In the genomic region with DNA sequence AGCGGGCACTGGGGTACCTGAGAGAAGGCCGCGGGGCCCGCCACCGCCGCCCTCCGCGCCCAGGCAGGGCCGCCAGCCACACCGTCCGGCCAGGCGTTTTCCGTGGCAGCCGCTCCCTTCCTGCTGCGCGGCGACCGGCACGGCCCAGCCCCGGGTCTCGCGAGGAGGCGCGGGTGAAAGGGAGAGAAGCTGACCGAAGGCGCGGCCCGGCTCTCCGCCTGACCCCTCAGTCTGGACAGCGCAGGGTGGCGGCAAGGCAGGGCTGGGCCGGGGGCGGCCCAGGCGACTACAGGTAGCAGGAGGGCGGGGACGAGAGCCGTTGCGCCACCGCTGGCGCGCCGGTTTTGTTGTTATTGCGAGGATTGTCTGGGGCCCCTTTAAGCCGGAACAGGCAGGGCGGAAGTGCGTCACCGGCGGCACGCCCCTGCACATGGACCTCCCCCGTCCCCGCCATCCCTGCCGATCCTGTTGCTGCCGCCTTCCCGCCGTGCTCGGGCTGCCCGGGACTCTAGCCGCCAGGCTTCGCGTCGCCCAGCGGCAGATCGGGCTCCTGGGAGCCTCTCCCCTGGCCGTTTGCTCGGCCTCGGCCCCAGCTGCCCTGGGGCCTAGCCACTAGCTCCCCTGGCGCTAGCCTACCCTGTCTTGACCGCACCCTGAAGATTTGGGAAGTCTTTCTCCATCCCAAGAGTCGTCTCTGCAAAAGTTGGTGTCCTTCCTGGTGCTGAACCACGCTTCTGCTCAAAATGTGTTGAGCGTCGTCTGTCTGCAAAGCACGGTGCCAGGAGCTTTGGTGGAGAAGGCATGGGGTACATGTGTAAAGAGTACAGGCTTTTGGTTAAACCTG, we compare ENCODE assay signal across 1 cellular context.
TF ChIP-seq lines count a peak whose summit lies in the region.

A gene with protein sequence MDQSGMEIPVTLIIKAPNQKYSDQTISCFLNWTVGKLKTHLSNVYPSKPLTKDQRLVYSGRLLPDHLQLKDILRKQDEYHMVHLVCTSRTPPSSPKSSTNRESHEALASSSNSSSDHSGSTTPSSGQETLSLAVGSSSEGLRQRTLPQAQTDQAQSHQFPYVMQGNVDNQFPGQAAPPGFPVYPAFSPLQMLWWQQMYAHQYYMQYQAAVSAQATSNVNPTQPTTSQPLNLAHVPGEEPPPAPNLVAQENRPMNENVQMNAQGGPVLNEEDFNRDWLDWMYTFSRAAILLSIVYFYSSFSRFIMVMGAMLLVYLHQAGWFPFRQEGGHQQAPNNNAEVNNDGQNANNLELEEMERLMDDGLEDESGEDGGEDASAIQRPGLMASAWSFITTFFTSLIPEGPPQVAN (minus strand): TSS at position 352 of the 844 bp plus-strand sequence. CDS start 805 bp downstream, outside the sequence.

TF ChIP-seq in H1, 55 proteins besides CTCF, POLR2A, EP300 and RAD21 (continues in another document):
- TF ChIP-seq TCF12 (IDR thresholded peaks at IDR 0.05; ENCODE audit: low read depth, low read length) = no peak
- TF ChIP-seq SRF (IDR thresholded peaks at IDR 0.05; ENCODE audit: low read depth, low read length) = no peak
- peak; percentile 91 for TF ChIP-seq TAF1 (IDR thresholded peaks at IDR 0.05; ENCODE audit: low read depth, low read length)
- TF ChIP-seq, protein P1, sequence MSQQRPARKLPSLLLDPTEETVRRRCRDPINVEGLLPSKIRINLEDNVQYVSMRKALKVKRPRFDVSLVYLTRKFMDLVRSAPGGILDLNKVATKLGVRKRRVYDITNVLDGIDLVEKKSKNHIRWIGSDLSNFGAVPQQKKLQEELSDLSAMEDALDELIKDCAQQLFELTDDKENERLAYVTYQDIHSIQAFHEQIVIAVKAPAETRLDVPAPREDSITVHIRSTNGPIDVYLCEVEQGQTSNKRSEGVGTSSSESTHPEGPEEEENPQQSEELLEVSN (IDR thresholded peaks at IDR 0.05) = peak; percentile 94
- TF ChIP-seq, protein P2, sequence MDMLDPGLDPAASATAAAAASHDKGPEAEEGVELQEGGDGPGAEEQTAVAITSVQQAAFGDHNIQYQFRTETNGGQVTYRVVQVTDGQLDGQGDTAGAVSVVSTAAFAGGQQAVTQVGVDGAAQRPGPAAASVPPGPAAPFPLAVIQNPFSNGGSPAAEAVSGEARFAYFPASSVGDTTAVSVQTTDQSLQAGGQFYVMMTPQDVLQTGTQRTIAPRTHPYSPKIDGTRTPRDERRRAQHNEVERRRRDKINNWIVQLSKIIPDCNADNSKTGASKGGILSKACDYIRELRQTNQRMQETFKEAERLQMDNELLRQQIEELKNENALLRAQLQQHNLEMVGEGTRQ (IDR thresholded peaks at IDR 0.05; ENCODE audit: low read length) = no peak
- TF ChIP-seq SAP30 (IDR thresholded peaks at IDR 0.05; ENCODE audit: insufficient read depth, insufficient replicate concordance, low read length) = no peak
- TF ChIP-seq TBP (IDR thresholded peaks at IDR 0.05; ENCODE audit: low read depth, low read length) = peak; percentile 88
- no peak for TF ChIP-seq CHD1 (IDR thresholded peaks at IDR 0.05; ENCODE audit: low read depth, low read length)
- TF ChIP-seq NANOG (IDR thresholded peaks at IDR 0.05; ENCODE audit: insufficient read depth, low read depth, low read length, poor library complexity, severe bottlenecking) = no peak
- peak; percentile 89; the same call in 1 of the 2 replicates for TF ChIP-seq RBBP5 (IDR thresholded peaks at IDR 0.05; ENCODE audit: borderline replicate concordance, low read depth, low read length)
- no peak for TF ChIP-seq RXRA (IDR thresholded peaks at IDR 0.05; ENCODE audit: insufficient read depth, low read depth, low read length)
- no peak for TF ChIP-seq CTBP2 (IDR thresholded peaks at IDR 0.05; ENCODE audit: borderline replicate concordance, insufficient read depth, insufficient read length, low read length)
- no peak for TF ChIP-seq TAF7 (optimal IDR thresholded peaks at IDR 0.05; ENCODE audit: borderline replicate concordance, low read depth, low read length)
- TF ChIP-seq KDM1A (IDR thresholded peaks at IDR 0.05; ENCODE audit: borderline replicate concordance, low read length) = no peak
- TF ChIP-seq SUZ12 (IDR thresholded peaks at IDR 0.05; ENCODE audit: low read length) = no peak
- TF ChIP-seq BACH1 (IDR thresholded peaks at IDR 0.05; ENCODE audit: low read length) = 0 out of 2 replicates have a peak, but pooled peaks have one; percentile 19
- TF ChIP-seq, protein P3, sequence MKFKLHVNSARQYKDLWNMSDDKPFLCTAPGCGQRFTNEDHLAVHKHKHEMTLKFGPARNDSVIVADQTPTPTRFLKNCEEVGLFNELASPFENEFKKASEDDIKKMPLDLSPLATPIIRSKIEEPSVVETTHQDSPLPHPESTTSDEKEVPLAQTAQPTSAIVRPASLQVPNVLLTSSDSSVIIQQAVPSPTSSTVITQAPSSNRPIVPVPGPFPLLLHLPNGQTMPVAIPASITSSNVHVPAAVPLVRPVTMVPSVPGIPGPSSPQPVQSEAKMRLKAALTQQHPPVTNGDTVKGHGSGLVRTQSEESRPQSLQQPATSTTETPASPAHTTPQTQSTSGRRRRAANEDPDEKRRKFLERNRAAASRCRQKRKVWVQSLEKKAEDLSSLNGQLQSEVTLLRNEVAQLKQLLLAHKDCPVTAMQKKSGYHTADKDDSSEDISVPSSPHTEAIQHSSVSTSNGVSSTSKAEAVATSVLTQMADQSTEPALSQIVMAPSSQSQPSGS (IDR thresholded peaks at IDR 0.05; ENCODE audit: low read length) = no peak
- no peak for TF ChIP-seq SP2 (IDR thresholded peaks at IDR 0.05; ENCODE audit: low read length)
- peak; percentile 93 for TF ChIP-seq CREB1 (IDR thresholded peaks at IDR 0.05)
- no peak for TF ChIP-seq KDM5A (IDR thresholded peaks at IDR 0.05; ENCODE audit: low read length)
- peak; percentile 83 for TF ChIP-seq POLR2AphosphoS5 (IDR thresholded peaks at IDR 0.05; ENCODE audit: low read depth, low read length)
- peak; percentile 50; the same call in 1 of the 2 replicates for TF ChIP-seq BRCA1 (IDR thresholded peaks at IDR 0.05; ENCODE audit: low read depth, low read length)
- peak; percentile 67; the same call in 1 of the 2 replicates for TF ChIP-seq GABPA (IDR thresholded peaks at IDR 0.05; ENCODE audit: borderline replicate concordance, insufficient read depth, low read length)
- no peak for TF ChIP-seq RFX5 (IDR thresholded peaks at IDR 0.05; ENCODE audit: borderline replicate concordance, low read depth, low read length)
- TF ChIP-seq SP4 (IDR thresholded peaks at IDR 0.05; ENCODE audit: low read length) = no peak
- 0 out of 2 replicates have a peak, but pooled peaks have one; percentile 18 for TF ChIP-seq FOSL1 (IDR thresholded peaks at IDR 0.05; ENCODE audit: insufficient read depth, low read depth, low read length)
- TF ChIP-seq EGR1 (IDR thresholded peaks at IDR 0.05; ENCODE audit: borderline replicate concordance, low read depth, low read length) = peak; percentile 23; the same call in 1 of the 2 replicates
- no peak for TF ChIP-seq ZNF274 (IDR thresholded peaks at IDR 0.05; ENCODE audit: borderline replicate concordance, extremely low read depth, low read length)
- TF ChIP-seq ASH2L (IDR thresholded peaks at IDR 0.05; ENCODE audit: low read length) = peak; percentile 92
- TF ChIP-seq SIN3A (conservative IDR thresholded peaks at IDR 0.05 in 1 of 2, IDR thresholded peaks at IDR 0.05 in 1 of 2; ENCODE audit: low read depth in 1 of 2, low read length in 2 of 2) = peak in 1 of 2 experiments; percentile 12; a peak in 1 of 4 replicates
- TF ChIP-seq NRF1 (IDR thresholded peaks at IDR 0.05; ENCODE audit: low read depth, low read length) = no peak
- no peak for TF ChIP-seq SIRT6 (IDR thresholded peaks at IDR 0.05; ENCODE audit: low read length)
- TF ChIP-seq, protein P4, sequence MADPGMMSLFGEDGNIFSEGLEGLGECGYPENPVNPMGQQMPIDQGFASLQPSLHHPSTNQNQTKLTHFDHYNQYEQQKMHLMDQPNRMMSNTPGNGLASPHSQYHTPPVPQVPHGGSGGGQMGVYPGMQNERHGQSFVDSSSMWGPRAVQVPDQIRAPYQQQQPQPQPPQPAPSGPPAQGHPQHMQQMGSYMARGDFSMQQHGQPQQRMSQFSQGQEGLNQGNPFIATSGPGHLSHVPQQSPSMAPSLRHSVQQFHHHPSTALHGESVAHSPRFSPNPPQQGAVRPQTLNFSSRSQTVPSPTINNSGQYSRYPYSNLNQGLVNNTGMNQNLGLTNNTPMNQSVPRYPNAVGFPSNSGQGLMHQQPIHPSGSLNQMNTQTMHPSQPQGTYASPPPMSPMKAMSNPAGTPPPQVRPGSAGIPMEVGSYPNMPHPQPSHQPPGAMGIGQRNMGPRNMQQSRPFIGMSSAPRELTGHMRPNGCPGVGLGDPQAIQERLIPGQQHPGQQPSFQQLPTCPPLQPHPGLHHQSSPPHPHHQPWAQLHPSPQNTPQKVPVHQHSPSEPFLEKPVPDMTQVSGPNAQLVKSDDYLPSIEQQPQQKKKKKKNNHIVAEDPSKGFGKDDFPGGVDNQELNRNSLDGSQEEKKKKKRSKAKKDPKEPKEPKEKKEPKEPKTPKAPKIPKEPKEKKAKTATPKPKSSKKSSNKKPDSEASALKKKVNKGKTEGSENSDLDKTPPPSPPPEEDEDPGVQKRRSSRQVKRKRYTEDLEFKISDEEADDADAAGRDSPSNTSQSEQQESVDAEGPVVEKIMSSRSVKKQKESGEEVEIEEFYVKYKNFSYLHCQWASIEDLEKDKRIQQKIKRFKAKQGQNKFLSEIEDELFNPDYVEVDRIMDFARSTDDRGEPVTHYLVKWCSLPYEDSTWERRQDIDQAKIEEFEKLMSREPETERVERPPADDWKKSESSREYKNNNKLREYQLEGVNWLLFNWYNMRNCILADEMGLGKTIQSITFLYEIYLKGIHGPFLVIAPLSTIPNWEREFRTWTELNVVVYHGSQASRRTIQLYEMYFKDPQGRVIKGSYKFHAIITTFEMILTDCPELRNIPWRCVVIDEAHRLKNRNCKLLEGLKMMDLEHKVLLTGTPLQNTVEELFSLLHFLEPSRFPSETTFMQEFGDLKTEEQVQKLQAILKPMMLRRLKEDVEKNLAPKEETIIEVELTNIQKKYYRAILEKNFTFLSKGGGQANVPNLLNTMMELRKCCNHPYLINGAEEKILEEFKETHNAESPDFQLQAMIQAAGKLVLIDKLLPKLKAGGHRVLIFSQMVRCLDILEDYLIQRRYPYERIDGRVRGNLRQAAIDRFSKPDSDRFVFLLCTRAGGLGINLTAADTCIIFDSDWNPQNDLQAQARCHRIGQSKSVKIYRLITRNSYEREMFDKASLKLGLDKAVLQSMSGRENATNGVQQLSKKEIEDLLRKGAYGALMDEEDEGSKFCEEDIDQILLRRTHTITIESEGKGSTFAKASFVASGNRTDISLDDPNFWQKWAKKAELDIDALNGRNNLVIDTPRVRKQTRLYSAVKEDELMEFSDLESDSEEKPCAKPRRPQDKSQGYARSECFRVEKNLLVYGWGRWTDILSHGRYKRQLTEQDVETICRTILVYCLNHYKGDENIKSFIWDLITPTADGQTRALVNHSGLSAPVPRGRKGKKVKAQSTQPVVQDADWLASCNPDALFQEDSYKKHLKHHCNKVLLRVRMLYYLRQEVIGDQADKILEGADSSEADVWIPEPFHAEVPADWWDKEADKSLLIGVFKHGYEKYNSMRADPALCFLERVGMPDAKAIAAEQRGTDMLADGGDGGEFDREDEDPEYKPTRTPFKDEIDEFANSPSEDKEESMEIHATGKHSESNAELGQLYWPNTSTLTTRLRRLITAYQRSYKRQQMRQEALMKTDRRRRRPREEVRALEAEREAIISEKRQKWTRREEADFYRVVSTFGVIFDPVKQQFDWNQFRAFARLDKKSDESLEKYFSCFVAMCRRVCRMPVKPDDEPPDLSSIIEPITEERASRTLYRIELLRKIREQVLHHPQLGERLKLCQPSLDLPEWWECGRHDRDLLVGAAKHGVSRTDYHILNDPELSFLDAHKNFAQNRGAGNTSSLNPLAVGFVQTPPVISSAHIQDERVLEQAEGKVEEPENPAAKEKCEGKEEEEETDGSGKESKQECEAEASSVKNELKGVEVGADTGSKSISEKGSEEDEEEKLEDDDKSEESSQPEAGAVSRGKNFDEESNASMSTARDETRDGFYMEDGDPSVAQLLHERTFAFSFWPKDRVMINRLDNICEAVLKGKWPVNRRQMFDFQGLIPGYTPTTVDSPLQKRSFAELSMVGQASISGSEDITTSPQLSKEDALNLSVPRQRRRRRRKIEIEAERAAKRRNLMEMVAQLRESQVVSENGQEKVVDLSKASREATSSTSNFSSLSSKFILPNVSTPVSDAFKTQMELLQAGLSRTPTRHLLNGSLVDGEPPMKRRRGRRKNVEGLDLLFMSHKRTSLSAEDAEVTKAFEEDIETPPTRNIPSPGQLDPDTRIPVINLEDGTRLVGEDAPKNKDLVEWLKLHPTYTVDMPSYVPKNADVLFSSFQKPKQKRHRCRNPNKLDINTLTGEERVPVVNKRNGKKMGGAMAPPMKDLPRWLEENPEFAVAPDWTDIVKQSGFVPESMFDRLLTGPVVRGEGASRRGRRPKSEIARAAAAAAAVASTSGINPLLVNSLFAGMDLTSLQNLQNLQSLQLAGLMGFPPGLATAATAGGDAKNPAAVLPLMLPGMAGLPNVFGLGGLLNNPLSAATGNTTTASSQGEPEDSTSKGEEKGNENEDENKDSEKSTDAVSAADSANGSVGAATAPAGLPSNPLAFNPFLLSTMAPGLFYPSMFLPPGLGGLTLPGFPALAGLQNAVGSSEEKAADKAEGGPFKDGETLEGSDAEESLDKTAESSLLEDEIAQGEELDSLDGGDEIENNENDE (IDR thresholded peaks at IDR 0.05; ENCODE audit: insufficient replicate concordance, low read length) = no peak
- no peak for TF ChIP-seq RNF2 (IDR thresholded peaks at IDR 0.05; ENCODE audit: borderline replicate concordance, low read depth, low read length, missing control alignments, poor library complexity, severe bottlenecking)
- no peak for TF ChIP-seq TEAD4 (IDR thresholded peaks at IDR 0.05; ENCODE audit: low read depth, low read length)
- peak; percentile 95 for TF ChIP-seq PHF8 (conservative IDR thresholded peaks at IDR 0.05; ENCODE audit: low read depth, low read length)
- TF ChIP-seq GTF2F1 (IDR thresholded peaks at IDR 0.05; ENCODE audit: borderline replicate concordance, low read depth, low read length) = peak; percentile 83; the same call in 1 of the 2 replicates
- TF ChIP-seq, protein P5, sequence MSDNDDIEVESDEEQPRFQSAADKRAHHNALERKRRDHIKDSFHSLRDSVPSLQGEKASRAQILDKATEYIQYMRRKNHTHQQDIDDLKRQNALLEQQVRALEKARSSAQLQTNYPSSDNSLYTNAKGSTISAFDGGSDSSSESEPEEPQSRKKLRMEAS (IDR thresholded peaks at IDR 0.05) = peak; percentile 92
- TF ChIP-seq KDM4A (IDR thresholded peaks at IDR 0.05; ENCODE audit: low read depth, low read length, severe bottlenecking) = peak; percentile 77
- no peak for TF ChIP-seq SIX5 (IDR thresholded peaks at IDR 0.05; ENCODE audit: low read depth, low read length)
- no peak for TF ChIP-seq JUND (IDR thresholded peaks at IDR 0.05; ENCODE audit: low read length)
- TF ChIP-seq CHD2 (IDR thresholded peaks at IDR 0.05; ENCODE audit: low read length) = peak; percentile 82
- TF ChIP-seq HDAC2 (IDR thresholded peaks at IDR 0.05; ENCODE audit: borderline replicate concordance in 1 of 2, low read depth in 2 of 2, low read length in 2 of 2) = 0 out of 4 replicates have a peak, but pooled peaks of 1 of the 2 experiments have one; percentile 14
- no peak for TF ChIP-seq EZH2 (IDR thresholded peaks at IDR 0.05; ENCODE audit: low read depth, low read length, severe bottlenecking)
- TF ChIP-seq POU5F1 (IDR thresholded peaks at IDR 0.05; ENCODE audit: low read depth, low read length) = no peak
- TF ChIP-seq CBX8 (IDR thresholded peaks at IDR 0.05; ENCODE audit: borderline replicate concordance, low read depth, low read length) = no peak
- 0 out of 2 replicates have a peak, but pooled peaks have one; percentile 21 for TF ChIP-seq YY1 (IDR thresholded peaks at IDR 0.05; ENCODE audit: low read depth, low read length)
- peak; percentile 95 for TF ChIP-seq CEBPB (IDR thresholded peaks at IDR 0.05; ENCODE audit: low read depth, low read length)
- TF ChIP-seq CBX5 (IDR thresholded peaks at IDR 0.05; ENCODE audit: low read depth, low read length) = no peak
- TF ChIP-seq MAFK (IDR thresholded peaks at IDR 0.05; ENCODE audit: low read depth, low read length) = no peak
